ENCODE assay signal across 21 cellular contexts in genomic region chr15:58686286-58686685, GRCh38.
"Had no signal": no experiment of that assay in that cellular context is flagged by ENCODE, and none has a peak within 500 bp of the region (broad histone marks: within the 10 kb centered on the region; RNA-seq: fewer than 3 reads in every experiment).

No MANE protein-coding gene starts in this region.

- ATAC-seq: gastrocnemius medialis; heart right ventricle; left colon; left ventricle myocardium superior; naive thymus-derived CD4-positive, alpha-beta T cell; stimulated activated naive B cell treated with anti-CD40 and anti-IgM and Interleukin-4, amounts not matched to agents 10 μg/mL and 1 μg/mL and 100 μg/mL, for 72 hours; stimulated activated naive CD8-positive, alpha-beta T cell treated with anti-CD3 and anti-CD28 coated beads, Interleukin-15, amount 100 ng/mL, for 72 hours had no signal

- H3K27me3 ChIP-seq: gastrocnemius medialis, heart right ventricle, right atrium auricular region, sigmoid colon had no signal

- H3K27ac ChIP-seq: coronary artery, gastrocnemius medialis, heart right ventricle, right atrium auricular region, sigmoid colon, skin epidermis, thoracic aorta had no signal

- FAIRE-seq: urothelium cell line had no signal

- H3K9me3 ChIP-seq: gastrocnemius medialis, heart right ventricle, right atrium auricular region, sigmoid colon, thoracic aorta had no signal

- H3K4me3 ChIP-seq: coronary artery, gastrocnemius medialis, heart right ventricle, lung, right atrium auricular region, sigmoid colon, skin epidermis, thoracic aorta had no signal

- H3K36me3 ChIP-seq: gastrocnemius medialis, heart right ventricle, right atrium auricular region, sigmoid colon, thoracic aorta had no signal

- DNase-seq: effector CD4-positive, alpha-beta T cell; gastrocnemius medialis; heart right ventricle; hypothalamus; left colon; left ventricle myocardium superior; mesenchymal stem cell; naive thymus-derived CD4-positive, alpha-beta T cell; nephron progenitor cell; sigmoid colon; stimulated activated CD4-positive, alpha-beta T cell treated with anti-CD3 and anti-CD28 coated beads, Interleukin-2, amount 100 ng/mL, for 24 hours; stimulated activated CD4-positive, alpha-beta T cell treated with anti-CD3 and anti-CD28 coated beads, Interleukin-4, amount 100 ng/mL, for 4 hours; stimulated activated naive B cell treated with anti-CD40 and anti-IgM and Interleukin-4, amounts not matched to agents 10 μg/mL and 1 μg/mL and 100 μg/mL, for 72 hours; stimulated activated naive CD8-positive, alpha-beta T cell treated with anti-CD3 and anti-CD28 coated beads, Interleukin-15, amount 100 ng/mL, for 72 hours; substantia nigra had no signal
